24 cellular contexts compared by ENCODE assay signal in genomic region chr2:32775954-32776353, GRCh38.
"Had no signal": no experiment of that assay in that cellular context is flagged by ENCODE, and none has a peak within 500 bp of the region (broad histone marks: within the 10 kb centered on the region; RNA-seq: fewer than 3 reads in every experiment).

No MANE protein-coding gene starts in this region.

- H3K4me3 Mint-ChIP-seq: activated CD8-positive, alpha-beta T cell treated with anti-CD3 and anti-CD28 coated beads, Interleukin-2, amount 10 ng/mL, durations not matched to agents 7 days and 5 days; activated naive CD8-positive, alpha-beta T cell; T-cell had no signal

- DNase-seq: activated CD4-positive, CD25-positive, alpha-beta regulatory T cell; activated CD8-positive, alpha-beta memory T cell treated with anti-CD3 and anti-CD28 coated beads, Interleukin-2, amount 50 U/mL, for 48 hours; activated CD8-positive, alpha-beta T cell treated with anti-CD3 and anti-CD28 coated beads, Interleukin-2, amount 10 ng/mL, durations not matched to agents 7 days and 5 days; activated effector memory CD4-positive, alpha-beta T cell treated with Interleukin-2 at 50 U/mL for 16 hours; activated naive CD4-positive, alpha-beta T cell; activated T-cell treated with anti-CD3 and anti-CD28 coated beads, Interleukin-2, amount 50 U/mL, for 1 hour; brain microvascular endothelial cell; caudate nucleus; Karpas-422; MM.1S; NCI-H1105; NCI-H1436; NCI-H1694 treated with DMSO at 0.1 percent for 48 hours; NCI-H2029 treated with DMSO at 0.1 percent for 48 hours; NCI-H345; NCI-H510A; NCI-H526 treated with DMSO at 0.1 percent for 48 hours; Peyer's patch; SHP77; T-cell had no signal

- H3K9me3 ChIP-seq: Peyer's patch, SJSA1 had no signal

- H3K27me3 Mint-ChIP-seq: activated naive CD8-positive, alpha-beta T cell; T-cell had no signal

- ATAC-seq: activated CD8-positive, alpha-beta T cell treated with anti-CD3 and anti-CD28 coated beads, Interleukin-2, amount 10 ng/mL, durations not matched to agents 7 days and 5 days; K562; T-cell had no signal

- H3K4me3 ChIP-seq: K562, Peyer's patch, SJSA1 had no signal

- H3K4me1 Mint-ChIP-seq: T-cell had no signal

- H3K27me3 ChIP-seq: brain microvascular endothelial cell, Peyer's patch, SJSA1 had no signal

- H3K27ac Mint-ChIP-seq: activated CD8-positive, alpha-beta T cell treated with anti-CD3 and anti-CD28 coated beads, Interleukin-2, amount 10 ng/mL, durations not matched to agents 7 days and 5 days; activated naive CD8-positive, alpha-beta T cell; T-cell had no signal

- H3K27ac ChIP-seq: brain microvascular endothelial cell, Peyer's patch, SJSA1, VCaP had no signal

- H3K36me3 ChIP-seq: brain microvascular endothelial cell, Peyer's patch, SJSA1 had no signal

- H3K4me1 ChIP-seq: Peyer's patch, SJSA1 had no signal
